ENCODE assay signal across 8 cellular contexts in the genomic region with DNA sequence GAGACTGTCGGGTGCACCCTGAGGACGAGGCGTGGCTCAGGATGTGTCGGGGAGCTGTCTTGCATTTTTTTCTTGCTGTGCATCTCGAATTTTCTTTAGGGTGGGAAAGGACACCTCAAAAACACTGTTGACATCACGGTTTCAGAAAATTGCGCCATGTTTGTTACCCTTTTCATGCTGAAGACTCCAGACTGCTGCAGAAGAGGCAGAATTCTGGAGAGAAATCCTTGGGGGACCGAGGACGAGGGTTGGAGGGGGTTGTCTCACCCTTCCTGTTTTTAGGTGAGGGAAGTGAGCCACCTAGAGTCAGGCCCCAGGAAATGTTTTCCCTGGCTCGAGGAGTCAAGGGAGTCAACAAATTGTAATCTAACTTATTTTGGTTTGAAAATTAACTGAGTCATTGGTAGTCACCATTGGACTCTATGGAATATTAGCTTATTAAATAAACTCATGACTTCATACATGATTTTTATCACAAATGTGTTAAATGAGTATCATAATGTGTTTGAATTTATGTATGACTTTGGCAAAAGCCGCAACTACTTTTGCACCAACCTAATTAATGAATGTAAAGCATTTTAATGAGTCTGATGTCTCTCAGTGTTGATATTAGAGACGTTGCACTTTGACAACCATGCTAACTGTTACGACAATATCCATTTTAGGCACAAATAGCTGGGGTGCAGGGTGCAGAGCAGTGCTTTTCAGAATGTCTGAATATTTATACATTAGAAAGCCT. TPM values are rescaled to one million over a fixed set of nuclear protein-coding genes. Genes with fewer than 3 reads are reported as not detected.
DNase-seq lines count a peak whose midpoint lies in the region; ATAC-seq and TF ChIP-seq lines count a peak whose summit lies in the region.

No MANE protein-coding gene starts in this region.

- DNase-seq in NCI-H510A treated with DMSO at 0.1 percent for 48 hours (lab: John Stamatoyannopoulos, UW) (peak; percentile 46), erythroblast (lab: John Stamatoyannopoulos, UW) (peak; percentile 87 to 91)
- peak; percentile 66 for DNase-seq in activated CD8-positive, alpha-beta T cell treated with anti-CD3 and anti-CD28 coated beads for 36 hours
- DNase-seq in stimulated activated CD8-positive, alpha-beta memory T cell treated with anti-CD3 and anti-CD28 coated beads, Interleukin-7, amount 100 ng/mL, for 4 hours (ENCODE audit: low read depth in 2 of 2): peak; percentile 35 to 46

- TF ChIP-seq CTCF in C4-2B (conservative IDR thresholded peaks at IDR 0.05): peak; percentile 91
- peak; percentile 64 for TF ChIP-seq CTCF in activated CD8-positive, alpha-beta T cell treated with anti-CD3 and anti-CD28 coated beads for 36 hours (IDR thresholded peaks at IDR 0.05)

- H3K9me3 ChIP-seq in mucosa of rectum (ENCODE audit: control insufficient read depth in 2 of 2, low read length in 2 of 2): no peaks in the 10 kb centered on the region

- H3K9ac ChIP-seq in mucosa of rectum (ENCODE audit: low read depth in 1 of 2, low read length in 2 of 2): peak overlapping the region; percentile 70 to 90

- POLR2A ChIA-PET in activated CD8-positive, alpha-beta T cell treated with anti-CD3 and anti-CD28 coated beads for 36 hours (lab: Charles Lee): interaction anchor here (1.6 kb wide), 1 partner anchor 57 kb away, joined by 4 read pairs; no protein-coding TSS in a partner anchor

- intact Hi-C loops in activated CD8-positive, alpha-beta T cell treated with anti-CD3 and anti-CD28 coated beads for 36 hours (cut with micrococcal nuclease): loop anchor here (2.0 to 10.0 kb wide), 3 partner anchors 53 to 125 kb away; a partner anchor contains a TSS

- H3K27ac Mint-ChIP-seq in activated CD8-positive, alpha-beta T cell treated with anti-CD3 and anti-CD28 coated beads for 36 hours: peak overlapping the region; percentile 98

- peak overlapping the region; percentile 93 for H3K4me3 ChIP-seq in mucosa of rectum (ENCODE audit: low read length in 2 of 2)

- CTCF ChIA-PET in activated CD8-positive, alpha-beta T cell treated with anti-CD3 and anti-CD28 coated beads for 36 hours (lab: Charles Lee): interaction anchor here (0.6 to 3.6 kb wide), 16 partner anchors 10 to 253 kb away, joined by 3 to 50 read pairs (median 4); a partner anchor contains a TSS

- H3K4me1 ChIP-seq in mucosa of rectum (ENCODE audit: control insufficient read depth in 2 of 2, insufficient read depth in 2 of 2, low read length in 2 of 2): peaks cover 16 to 27% of the 10 kb centered on the region in 2 donors

- ATAC-seq in GM19025 (IDR thresholded peaks at IDR 0.05; ENCODE audit: low read depth, unreplicated experiment) (peak; percentile 32), HG03280 (IDR thresholded peaks at IDR 0.05; ENCODE audit: unreplicated experiment) (peak; percentile 51)
- peak; percentile 60 for ATAC-seq in activated CD8-positive, alpha-beta T cell treated with anti-CD3 and anti-CD28 coated beads for 36 hours

- no peaks in the 10 kb centered on the region for H3K27me3 ChIP-seq in mucosa of rectum (ENCODE audit: control insufficient read depth in 2 of 2, insufficient read depth in 2 of 2, low read length in 2 of 2)

- peaks cover 9% of the 10 kb centered on the region for H3K36me3 Mint-ChIP-seq in activated CD8-positive, alpha-beta T cell treated with anti-CD3 and anti-CD28 coated beads for 36 hours (ENCODE audit: low read depth)

- peaks cover 10% of the 10 kb centered on the region for H3K27me3 Mint-ChIP-seq in activated CD8-positive, alpha-beta T cell treated with anti-CD3 and anti-CD28 coated beads for 36 hours

- no peak for TF ChIP-seq POLR2A in erythroblast (IDR thresholded peaks at IDR 0.05; ENCODE audit: low read length)

- peak overlapping the region; percentile 89 for H3K4me3 Mint-ChIP-seq in activated CD8-positive, alpha-beta T cell treated with anti-CD3 and anti-CD28 coated beads for 36 hours

- no peaks in the 10 kb centered on the region for H3K9me3 Mint-ChIP-seq in activated CD8-positive, alpha-beta T cell treated with anti-CD3 and anti-CD28 coated beads for 36 hours

- H3K27ac ChIP-seq in C4-2B (peak overlapping the region; percentile 92), mucosa of rectum (ENCODE audit: low read depth in 2 of 2, low read length in 2 of 2) (peak overlapping the region; percentile 67 to 88)

- H3K4me1 Mint-ChIP-seq in activated CD8-positive, alpha-beta T cell treated with anti-CD3 and anti-CD28 coated beads for 36 hours (ENCODE audit: low read depth): peaks cover 20% of the 10 kb centered on the region

- peaks cover 1 to 2% of the 10 kb centered on the region in 2 donors for H3K36me3 ChIP-seq in mucosa of rectum (ENCODE audit: control insufficient read depth in 2 of 2, insufficient read depth in 2 of 2, low read length in 2 of 2)

RNA-seq across cellular contexts. Expression of a gene that starts 0.7 kb away (rescaled TPM):
- total RNA-seq in activated CD8-positive, alpha-beta T cell treated with anti-CD3 and anti-CD28 coated beads for 36 hours: 10 to 100 TPM; 14.2 to 14.7 TPM

RNA-seq across cellular contexts. Expression of a gene that starts 28.5 kb away (rescaled TPM):
- under 1 TPM in 1 of 2 experiments, not detected in 1; 0.18 TPM for total RNA-seq in activated CD8-positive, alpha-beta T cell treated with anti-CD3 and anti-CD28 coated beads for 36 hours

RNA-seq across cellular contexts. Expression of a gene that starts 55.4 kb away (rescaled TPM):
- total RNA-seq in activated CD8-positive, alpha-beta T cell treated with anti-CD3 and anti-CD28 coated beads for 36 hours: 10 to 100 TPM; 24.0 to 27.1 TPM

RNA-seq across cellular contexts. Expression of a gene that starts 55.5 kb away (rescaled TPM):
- total RNA-seq in activated CD8-positive, alpha-beta T cell treated with anti-CD3 and anti-CD28 coated beads for 36 hours: 1 to 10 TPM; 4.9 to 5.2 TPM

Comparison
In these comparisons a context has a peak if more than half of its experiments do, and no peak if none do; other contexts are left out.
1. Peak in every context shown above with its lines: DNase-seq, ATAC-seq, H3K4me3 ChIP-seq and H3K27ac ChIP-seq.